8 cellular contexts compared by ENCODE assay signal in the genomic region with DNA sequence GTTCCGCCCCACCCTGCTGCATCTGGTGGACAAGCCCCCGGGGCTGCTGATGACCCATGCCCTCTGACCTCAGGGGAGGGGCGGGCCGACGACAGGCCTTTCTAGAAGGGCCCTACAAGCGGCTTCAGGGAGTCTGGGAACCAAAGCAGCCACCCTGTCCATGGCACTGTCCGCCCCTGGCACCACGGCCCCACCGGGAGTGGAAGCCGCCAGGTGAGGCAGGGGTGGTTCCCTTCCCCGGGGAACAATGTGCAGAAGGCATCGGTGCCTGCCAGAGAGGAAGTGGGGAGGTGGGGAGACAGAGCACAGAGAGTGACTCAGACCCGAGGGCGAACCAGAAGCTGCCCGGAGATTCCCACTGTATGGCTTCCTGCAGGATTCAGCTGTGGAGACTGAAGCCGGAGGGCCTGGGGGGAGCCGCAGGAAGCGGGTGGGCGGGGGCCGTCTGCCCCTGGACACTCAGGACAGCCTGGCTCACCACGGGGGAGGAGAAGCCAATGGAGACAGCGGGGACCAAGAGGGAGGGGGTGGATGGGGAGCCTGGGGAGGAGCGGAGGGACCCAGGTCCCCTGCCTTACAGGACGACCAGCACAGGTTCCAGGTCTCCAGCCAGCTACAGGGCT.
DNase-seq lines count a peak whose midpoint lies in the region; ATAC-seq, FAIRE-seq and TF ChIP-seq lines count a peak whose summit lies in the region.

No MANE protein-coding gene starts in this region.

- H3K23ac ChIP-seq in H1 (ENCODE audit: insufficient read length) = no peak overlapping the region

- TF ChIP-seq RAD21 in H1 (IDR thresholded peaks at IDR 0.05 in 1 of 2, conservative IDR thresholded peaks at IDR 0.05 in 1 of 2; ENCODE audit: low read depth in 2 of 2, low read length in 2 of 2) = no peak

- CTCF ChIA-PET in H1 (lab: Charles Lee; ENCODE audit: partially characterized antibody) = interaction anchor here (0.7 to 5.5 kb wide), 26 partner anchors 9 to 717 kb away, joined by 3 to 74 read pairs (median 4); a partner anchor contains a TSS

- FAIRE-seq in H1 (lab: Jason Lieb, UNC) = no peak

- H3K27ac ChIP-seq in HUES64 (ENCODE audit: low read depth, low read length) (no peak overlapping the region), H1 (ENCODE audit: low read depth, low read length) (no peak overlapping the region), neural progenitor cell (no peak overlapping the region)

- no peaks in the 10 kb centered on the region for H3K9me3 ChIP-seq in HUES64 (ENCODE audit: insufficient read depth, low read depth, low read length)
- no peaks in the 10 kb centered on the region for H3K9me3 ChIP-seq in H1 (ENCODE audit: insufficient read depth in 2 of 2, low read depth in 1 of 2, low read length in 1 of 2)
- H3K9me3 ChIP-seq in neural progenitor cell (ENCODE audit: low read depth) = no peaks in the 10 kb centered on the region

- peaks cover 11% of the 10 kb centered on the region; the same call in 1 of the 2 replicates for H3K23me2 ChIP-seq in H1 (ENCODE audit: low read depth, low read length)

- H2BK15ac ChIP-seq in H1 (ENCODE audit: low read length) = no peak overlapping the region

- H3K18ac ChIP-seq in H1 (ENCODE audit: extremely low read depth, low read length) = peak overlapping the region; percentile 19; the same call in 1 of the 2 replicates

- H4K20me1 ChIP-seq in H1 (replicated peaks in 1 of 2; ENCODE audit: control insufficient read depth in 1 of 2, insufficient read depth in 2 of 2, low read length in 2 of 2) (peaks cover 2 to 5% of the 10 kb centered on the region in 2 experiments), neural progenitor cell (ENCODE audit: low read depth) (peaks cover 12% of the 10 kb centered on the region)

- peak overlapping the region; percentile 21 for H4K8ac ChIP-seq in H1 (ENCODE audit: extremely low read depth, insufficient read depth, low read length)

- peaks cover 32% of the 10 kb centered on the region for H3F3A ChIP-seq in neural progenitor cell (ENCODE audit: low read depth)

- WGBS in HUES64 = 7% methylated on average over 24 of the region's 24 CpGs
- 10% methylated on average over 21 of the region's 24 CpGs; no CpG with 5 or more reads in 1 of the 2 experiments for WGBS in H1 (ENCODE audit: extremely low coverage in 1 of 2, insufficient coverage in 1 of 2, insufficient read length in 1 of 2, insufficient replicate concordance in 2 of 2, low coverage in 1 of 2, low lambda C conversion rate in 2 of 2, missing lambda C conversion rate in 1 of 2), 2 experiments

- H4K91ac ChIP-seq in H1 (replicated peaks; ENCODE audit: insufficient read length, low read length) = no peak overlapping the region

- H3K9me3 Mint-ChIP-seq in neural progenitor cell = no peaks in the 10 kb centered on the region
- H3K9me3 Mint-ChIP-seq in T-helper 2 cell treated with Interferon-gamma antibody and Interleukin-4, amounts not matched to agents 5 μg/mL and 100 μg/mL, for 36 hours = no peaks in the 10 kb centered on the region

- H3K4me3 Mint-ChIP-seq in neural progenitor cell = no peak overlapping the region
- H3K4me3 Mint-ChIP-seq in T-helper 2 cell treated with Interferon-gamma antibody and Interleukin-4, amounts not matched to agents 5 μg/mL and 100 μg/mL, for 36 hours = no peak overlapping the region

- no peak overlapping the region for H2AK5ac ChIP-seq in H1 (ENCODE audit: low read depth, low read length)

- peaks cover 58% of the 10 kb centered on the region for H3K27me3 ChIP-seq in HUES64 (ENCODE audit: insufficient read depth, low read length)
- peaks cover 19 to 41% (median 34%) of the 10 kb centered on the region in 4 experiments for H3K27me3 ChIP-seq in H1 (replicated peaks in 1 of 4; ENCODE audit: control insufficient read depth in 3 of 4, extremely low read depth in 1 of 4, insufficient read depth in 3 of 4, low read length in 3 of 4)
- peaks cover 54% of the 10 kb centered on the region for H3K27me3 ChIP-seq in neural progenitor cell

- H2BK12ac ChIP-seq in H1 (ENCODE audit: low read depth, low read length) = peak overlapping the region; percentile 68; the same call in 1 of the 2 replicates

- H2AFZ ChIP-seq in H1 (ENCODE audit: low read length) (peak overlapping the region; percentile 49; the same call in 1 of the 2 replicates), neural progenitor cell (replicated peaks) (no peak overlapping the region)

- H3K4me1 ChIP-seq in HUES64 (ENCODE audit: insufficient read depth, low read length) (peaks cover 17% of the 10 kb centered on the region), H1 (replicated peaks in 1 of 4; ENCODE audit: control insufficient read depth in 3 of 4, insufficient read depth in 4 of 4, low read length in 3 of 4) (peaks cover 2 to 15% (median 8%) of the 10 kb centered on the region in 4 experiments; a peak in 5 of 7 replicates), neural progenitor cell (peaks cover 44% of the 10 kb centered on the region)

- H3K36me3 ChIP-seq in HUES64 (ENCODE audit: insufficient read depth, low read length) (no peaks in the 10 kb centered on the region), H1 (ENCODE audit: control insufficient read depth in 2 of 4, insufficient read depth in 4 of 4, low read length in 3 of 4) (no peaks in the 10 kb centered on the region), neural progenitor cell (no peaks in the 10 kb centered on the region)

- no peak for TF ChIP-seq EP300 in H1 (IDR thresholded peaks at IDR 0.05; ENCODE audit: borderline replicate concordance in 1 of 2, low read depth in 2 of 2, low read length in 2 of 2)

- POLR2A ChIA-PET in H1 (lab: Charles Lee; ENCODE audit: partially characterized antibody) = interaction anchor here (0.8 to 1.5 kb wide), 2 partner anchors 17 to 91 kb away, joined by 3 read pairs; no protein-coding TSS in a partner anchor

- no peaks in the 10 kb centered on the region for H3K79me2 ChIP-seq in H1 (ENCODE audit: control insufficient read depth in 1 of 2, insufficient read depth in 2 of 2, low read length in 2 of 2)
- H3K79me2 ChIP-seq in neural progenitor cell (ENCODE audit: low read depth) = no peaks in the 10 kb centered on the region

- H2BK120ac ChIP-seq in H1 (replicated peaks; ENCODE audit: low read depth, low read length) = no peak overlapping the region

- no peak overlapping the region for H2BK20ac ChIP-seq in H1 (ENCODE audit: low read length)

- no peak for ATAC-seq in GM21447 (IDR thresholded peaks at IDR 0.05; ENCODE audit: unreplicated experiment)

- H3K4me1 Mint-ChIP-seq in neural progenitor cell = peaks cover 45% of the 10 kb centered on the region
- H3K4me1 Mint-ChIP-seq in T-helper 2 cell treated with Interferon-gamma antibody and Interleukin-4, amounts not matched to agents 5 μg/mL and 100 μg/mL, for 36 hours (ENCODE audit: low read depth) = peaks cover 3% of the 10 kb centered on the region

- H3K9ac ChIP-seq in HUES64 (ENCODE audit: low read depth, low read length) = no peak overlapping the region
- no peak overlapping the region for H3K9ac ChIP-seq in H1 (replicated peaks in 1 of 4; ENCODE audit: extremely low read depth in 1 of 4, low read depth in 3 of 4, low read length in 3 of 4)
- no peak overlapping the region for H3K9ac ChIP-seq in neural progenitor cell

- no peak overlapping the region for H3K56ac ChIP-seq in H1 (replicated peaks; ENCODE audit: insufficient read length, low read depth, low read length)

- H3K14ac ChIP-seq in H1 (ENCODE audit: insufficient read length) = no peak overlapping the region

- DNase-seq in DMS153 treated with DMSO at 0.1 percent for 48 hours (lab: John Stamatoyannopoulos, UW; ENCODE audit: unreplicated experiment) = peak; percentile 69
- peak in 1 of 2 experiments; percentile 62 for DNase-seq in H1 (ENCODE audit: low read depth in 1 of 2, low spot score in 2 of 2)
- no peak for DNase-seq in neural progenitor cell (ENCODE audit: low spot score)
- no peak for DNase-seq in germinal center (ENCODE audit: low spot score)
- DNase-seq in GM10266 (ENCODE audit: extremely low spot score) = no peak
- DNase-seq in T-helper 2 cell treated with Interferon-gamma antibody and Interleukin-4, amounts not matched to agents 5 μg/mL and 100 μg/mL, for 36 hours (ENCODE audit: low spot score) = no peak

- H3K36me3 Mint-ChIP-seq in neural progenitor cell = peaks cover 2% of the 10 kb centered on the region
- H3K36me3 Mint-ChIP-seq in T-helper 2 cell treated with Interferon-gamma antibody and Interleukin-4, amounts not matched to agents 5 μg/mL and 100 μg/mL, for 36 hours (ENCODE audit: low read depth) = no peaks in the 10 kb centered on the region

- no peak overlapping the region for H3K4ac ChIP-seq in H1 (replicated peaks; ENCODE audit: insufficient read length, low read depth, low read length)

- TF ChIP-seq CTCF in H1 (IDR thresholded peaks at IDR 0.05; ENCODE audit: control extremely low read depth in 1 of 3, insufficient read depth in 1 of 3, low read depth in 1 of 3, low read length in 3 of 3) (no peak), neural progenitor cell (IDR thresholded peaks at IDR 0.05) (no peak), GM10266 (IDR thresholded peaks at IDR 0.05; ENCODE audit: control insufficient read depth, insufficient read depth, low read depth, missing control alignments) (no peak)

- H2BK5ac ChIP-seq in H1 (ENCODE audit: low read depth, low read length) = no peak overlapping the region; the same call in 1 of the 2 replicates

- H4K5ac ChIP-seq in H1 (ENCODE audit: insufficient read length, low read depth, low read length) = no peak overlapping the region

- no peak overlapping the region for H3K27ac Mint-ChIP-seq in neural progenitor cell
- H3K27ac Mint-ChIP-seq in T-helper 2 cell treated with Interferon-gamma antibody and Interleukin-4, amounts not matched to agents 5 μg/mL and 100 μg/mL, for 36 hours = no peak overlapping the region

- H3K27me3 Mint-ChIP-seq in neural progenitor cell (ENCODE audit: insufficient read depth, low read depth) = peaks cover 42% of the 10 kb centered on the region
- peaks cover 51% of the 10 kb centered on the region for H3K27me3 Mint-ChIP-seq in T-helper 2 cell treated with Interferon-gamma antibody and Interleukin-4, amounts not matched to agents 5 μg/mL and 100 μg/mL, for 36 hours (ENCODE audit: low read depth)

- H3K4me3 ChIP-seq in HUES64 (ENCODE audit: low read length) = peak overlapping the region; percentile 54
- peak overlapping the region; percentile 29 to 67 (median 49) for H3K4me3 ChIP-seq in H1 (ENCODE audit: extremely low read depth in 1 of 4, insufficient read depth in 2 of 4, low read depth in 3 of 4, low read length in 4 of 4)
- peak overlapping the region; percentile 55 for H3K4me3 ChIP-seq in neural progenitor cell

- no peak for TF ChIP-seq POLR2A in H1 (IDR thresholded peaks at IDR 0.05; ENCODE audit: control extremely low read depth in 1 of 2, low read depth in 2 of 2, low read length in 2 of 2)

- H3K4me2 ChIP-seq in H1 (ENCODE audit: insufficient read depth in 1 of 2, low read depth in 2 of 2, low read length in 2 of 2) (peak overlapping the region; percentile 85 to 90), neural progenitor cell (peak overlapping the region; percentile 94)

- no peaks in the 10 kb centered on the region for H3K79me1 ChIP-seq in H1 (ENCODE audit: low read depth, low read length)

TF ChIP-seq in H1, 55 proteins besides CTCF, POLR2A, EP300 and RAD21 (continues in another document):
- peak; percentile 73 for TF ChIP-seq EZH2 (IDR thresholded peaks at IDR 0.05; ENCODE audit: low read depth, low read length, severe bottlenecking)
- peak; percentile 68; the same call in 1 of the 2 replicates for TF ChIP-seq SUZ12 (IDR thresholded peaks at IDR 0.05; ENCODE audit: low read length)
- no peak for TF ChIP-seq KDM5A (IDR thresholded peaks at IDR 0.05; ENCODE audit: low read length)
